16 cellular contexts compared by ENCODE assay signal in genomic region chr20:51596656-51597388, GRCh38. TPM values are rescaled to one million over a fixed set of nuclear protein-coding genes. Genes with fewer than 3 reads are reported as not detected.
A peak's percentile ranks its signal among the peaks of the same experiment; 100 is the strongest.
DNase-seq lines count a peak whose midpoint lies in the region; ATAC-seq and TF ChIP-seq lines count a peak whose summit lies in the region.
"Had no signal": no experiment of that assay in that cellular context is flagged by ENCODE, and none has a peak within 500 bp of the region (broad histone marks: within the 10 kb centered on the region; RNA-seq: fewer than 3 reads in every experiment).

No MANE protein-coding gene starts in this region.

- no peaks in the 10 kb centered on the region for H4K20me1 ChIP-seq in OCI-LY3 (ENCODE audit: insufficient read depth, low read length)

- no peaks in the 10 kb centered on the region for H3K9me3 Mint-ChIP-seq in activated naive CD8-positive, alpha-beta T cell treated with anti-CD3 and anti-CD28 coated beads, Interleukin-2, amount 50 U/mL, for 24 hours
- H3K9me3 Mint-ChIP-seq in activated naive CD8-positive, alpha-beta T cell treated with anti-CD3 and anti-CD28 coated beads for 36 hours = no peaks in the 10 kb centered on the region
- H3K9me3 Mint-ChIP-seq in glutamatergic neuron (ENCODE audit: unreplicated experiment) = peaks cover 2% of the 10 kb centered on the region

- peaks cover 12% of the 10 kb centered on the region; the same call in 1 of the 2 replicates for H3K27me3 ChIP-seq in OCI-LY3 (ENCODE audit: low read depth, low read length)

- H3K27ac Mint-ChIP-seq in activated naive CD8-positive, alpha-beta T cell treated with anti-CD3 and anti-CD28 coated beads, Interleukin-2, amount 50 U/mL, for 24 hours = peak overlapping the region; percentile 75
- H3K27ac Mint-ChIP-seq in activated naive CD8-positive, alpha-beta T cell treated with anti-CD3 and anti-CD28 coated beads for 36 hours = no peak overlapping the region
- H3K27ac Mint-ChIP-seq in glutamatergic neuron (ENCODE audit: unreplicated experiment) = no peak overlapping the region

- H3K4me3 ChIP-seq in OCI-LY3 (ENCODE audit: low read length) = no peak overlapping the region
- H3K4me3 ChIP-seq: SJCRH30 had no signal

- peaks cover 46% of the 10 kb centered on the region for H3K4me1 ChIP-seq in OCI-LY3 (ENCODE audit: low read length)
- H3K4me1 ChIP-seq: SJCRH30 had no signal

- ATAC-seq in activated naive CD8-positive, alpha-beta T cell treated with anti-CD3 and anti-CD28 coated beads, Interleukin-2, amount 50 U/mL, for 24 hours = no peak
- ATAC-seq in GM19455 (IDR thresholded peaks at IDR 0.05; ENCODE audit: unreplicated experiment) = no peak
- ATAC-seq in activated CD4-positive, CD25-positive, alpha-beta regulatory T cell treated with anti-CD3 and anti-CD28 coated beads, Interleukin-2, amount 50 U/mL, for 24 hours = no peak
- ATAC-seq: PC-3 had no signal

- peaks cover 71% of the 10 kb centered on the region for H3K4me1 Mint-ChIP-seq in activated naive CD8-positive, alpha-beta T cell treated with anti-CD3 and anti-CD28 coated beads, Interleukin-2, amount 50 U/mL, for 24 hours
- H3K4me1 Mint-ChIP-seq in activated naive CD8-positive, alpha-beta T cell treated with anti-CD3 and anti-CD28 coated beads for 36 hours = peaks cover 48% of the 10 kb centered on the region
- peaks cover 5% of the 10 kb centered on the region for H3K4me1 Mint-ChIP-seq in glutamatergic neuron (ENCODE audit: low read depth, unreplicated experiment)

- H3K4me2 ChIP-seq in OCI-LY3 (ENCODE audit: low read length) = peak overlapping the region; percentile 52

- no peaks in the 10 kb centered on the region for H3K36me3 Mint-ChIP-seq in activated naive CD8-positive, alpha-beta T cell treated with anti-CD3 and anti-CD28 coated beads, Interleukin-2, amount 50 U/mL, for 24 hours (ENCODE audit: low read depth)
- no peaks in the 10 kb centered on the region for H3K36me3 Mint-ChIP-seq in activated naive CD8-positive, alpha-beta T cell treated with anti-CD3 and anti-CD28 coated beads for 36 hours
- peaks cover 8% of the 10 kb centered on the region for H3K36me3 Mint-ChIP-seq in glutamatergic neuron (ENCODE audit: unreplicated experiment)

- no peak overlapping the region for H3K9ac ChIP-seq in OCI-LY3 (ENCODE audit: low read length)

- H3K79me2 ChIP-seq in OCI-LY3 (ENCODE audit: low read length) = no peaks in the 10 kb centered on the region

- H3K9me3 ChIP-seq in OCI-LY3 (ENCODE audit: insufficient read depth, low read length) = no peaks in the 10 kb centered on the region
- H3K9me3 ChIP-seq: SJCRH30 had no signal

- H3K36me3 ChIP-seq in OCI-LY3 (replicated peaks; ENCODE audit: low read depth, low read length) = no peaks in the 10 kb centered on the region
- H3K36me3 ChIP-seq: SJCRH30 had no signal

- no peak for TF ChIP-seq CTCF in OCI-LY3 (IDR thresholded peaks at IDR 0.05; ENCODE audit: low read depth, low read length)
- no peak for TF ChIP-seq CTCF in glutamatergic neuron (IDR thresholded peaks at IDR 0.05; ENCODE audit: partially characterized antibody, unreplicated experiment)

- H3K27me3 Mint-ChIP-seq in activated naive CD8-positive, alpha-beta T cell treated with anti-CD3 and anti-CD28 coated beads, Interleukin-2, amount 50 U/mL, for 24 hours = peaks cover 7% of the 10 kb centered on the region
- H3K27me3 Mint-ChIP-seq in activated naive CD8-positive, alpha-beta T cell treated with anti-CD3 and anti-CD28 coated beads for 36 hours = no peaks in the 10 kb centered on the region
- H3K27me3 Mint-ChIP-seq in glutamatergic neuron (ENCODE audit: unreplicated experiment) = peaks cover 2% of the 10 kb centered on the region

- no peak for DNase-seq in activated naive CD8-positive, alpha-beta T cell treated with anti-CD3 and anti-CD28 coated beads, Interleukin-2, amount 50 U/mL, for 24 hours
- DNase-seq in activated naive CD8-positive, alpha-beta T cell treated with anti-CD3 and anti-CD28 coated beads for 36 hours = no peak
- peak; percentile 70 for DNase-seq in fibroblast of peridontal ligament (ENCODE audit: extremely low read depth)
- no peak for DNase-seq in T-helper 2 cell
- no peak for DNase-seq in glutamatergic neuron
- DNase-seq: COR-L47, DMS53, NCI-H1417, NCI-H2029, NCI-H2171, NCI-H748 treated with DMSO at 0.1 percent for 48 hours, PC-3, SJCRH30 had no signal

- no peak overlapping the region for H2AFZ ChIP-seq in OCI-LY3 (ENCODE audit: low read depth, low read length)

- H3K27ac ChIP-seq in OCI-LY3 (ENCODE audit: low read length) = no peak overlapping the region
- H3K27ac ChIP-seq: SJCRH30 had no signal

- H3K4me3 Mint-ChIP-seq in activated naive CD8-positive, alpha-beta T cell treated with anti-CD3 and anti-CD28 coated beads, Interleukin-2, amount 50 U/mL, for 24 hours = peak overlapping the region; percentile 43
- no peak overlapping the region for H3K4me3 Mint-ChIP-seq in activated naive CD8-positive, alpha-beta T cell treated with anti-CD3 and anti-CD28 coated beads for 36 hours
- H3K4me3 Mint-ChIP-seq in glutamatergic neuron (ENCODE audit: unreplicated experiment) = no peak overlapping the region

RNA-seq across cellular contexts. Expression of gene NFATC2, which starts 54.3 kb away (rescaled TPM):
- 10 to 100 TPM; 31.0 to 31.7 TPM for total RNA-seq in activated naive CD8-positive, alpha-beta T cell treated with anti-CD3 and anti-CD28 coated beads for 36 hours
- not detected for total RNA-seq in glutamatergic neuron (ENCODE audit: unreplicated experiment)
- total RNA-seq: SJCRH30 had no signal

Comparison
In these comparisons a context has a peak if more than half of its experiments do, and no peak if none do; other contexts are left out.
1. RNA of gene NFATC2, which starts 54.3 kb away (total RNA-seq): 31.0 to 31.7 TPM in activated naive CD8-positive, alpha-beta T cell treated with anti-CD3 and anti-CD28 coated beads for 36 hours; not detected in glutamatergic neuron (single experiment); every median in the first group is over 10 times any median in the second.